Comparison of ENCODE assay signal across 11 cellular contexts in the genomic region with DNA sequence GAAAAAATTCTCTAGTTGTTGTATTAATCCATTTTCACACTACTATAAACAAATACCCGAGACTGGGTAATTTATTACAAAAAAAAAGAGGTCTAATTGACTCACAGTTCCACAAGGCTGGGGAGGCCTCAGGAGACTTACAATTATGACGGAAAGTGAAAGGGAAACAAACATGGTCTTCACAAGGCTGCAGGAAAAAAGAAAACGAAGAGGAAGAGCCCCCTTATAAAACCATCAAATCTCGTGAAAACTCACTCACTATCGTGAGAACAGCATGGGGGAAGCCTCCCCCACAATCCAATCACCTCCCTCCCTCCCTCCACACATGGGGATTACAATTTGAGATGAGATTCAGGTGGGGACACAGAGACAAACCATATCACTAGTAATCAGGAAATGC.
DNase-seq lines count a peak whose midpoint lies in the region; ATAC-seq and TF ChIP-seq lines count a peak whose summit lies in the region.
"Had no signal": no experiment of that assay in that cellular context is flagged by ENCODE, and none has a peak within 500 bp of the region (broad histone marks: within the 10 kb centered on the region; RNA-seq: fewer than 3 reads in every experiment).

No MANE protein-coding gene starts in this region.

- TF ChIP-seq CTCF in GM12864 (IDR thresholded peaks at IDR 0.05; ENCODE audit: low read depth, low read length, missing control alignments) (no peak), brain microvascular endothelial cell (IDR thresholded peaks at IDR 0.05; ENCODE audit: low read depth, low read length, missing control alignments) (no peak), foreskin keratinocyte (conservative IDR thresholded peaks at IDR 0.05) (no peak), omental fat pad (IDR thresholded peaks at IDR 0.05) (no peak)

- H3K4me3 ChIP-seq in GM12864 (ENCODE audit: low read depth, low read length) (no peak overlapping the region), brain microvascular endothelial cell (ENCODE audit: low read depth, low read length) (no peak overlapping the region)
- H3K4me3 ChIP-seq in effector memory CD4-positive, alpha-beta T cell (ENCODE audit: insufficient read depth, low read depth, low read length, poor library complexity, severe bottlenecking), result no peak overlapping the region

- H3K9me3 ChIP-seq in effector memory CD4-positive, alpha-beta T cell (ENCODE audit: control insufficient read depth, low read length), result no peaks in the 10 kb centered on the region

- ATAC-seq in GM19463 (IDR thresholded peaks at IDR 0.05; ENCODE audit: unreplicated experiment) (peak; percentile 89), HG03442 (IDR thresholded peaks at IDR 0.05; ENCODE audit: unreplicated experiment) (peak; percentile 66), foreskin keratinocyte (no peak), omental fat pad (ENCODE audit: low FRiP score) (no peak)
- peak; percentile 70 for ATAC-seq in effector memory CD8-positive, alpha-beta T cell (replicated peaks)
- ATAC-seq: esophagus mucosa had no signal

- H3K4me1 Mint-ChIP-seq in effector memory CD8-positive, alpha-beta T cell (ENCODE audit: low read depth in 2 of 2), result peaks cover 9 to 11% of the 10 kb centered on the region in 2 donors

- H3K27me3 Mint-ChIP-seq in effector memory CD8-positive, alpha-beta T cell, result no peaks in the 10 kb centered on the region

- no peaks in the 10 kb centered on the region for H3K9me3 Mint-ChIP-seq in effector memory CD8-positive, alpha-beta T cell
- H3K9me3 Mint-ChIP-seq: nephron had no signal

- H3K36me3 Mint-ChIP-seq in effector memory CD8-positive, alpha-beta T cell (ENCODE audit: insufficient read depth), result no peaks in the 10 kb centered on the region

- peak overlapping the region; percentile 69 to 74 for H3K4me3 Mint-ChIP-seq in effector memory CD8-positive, alpha-beta T cell
- H3K4me3 Mint-ChIP-seq: nephron had no signal

- no peaks in the 10 kb centered on the region for H3K36me3 ChIP-seq in effector memory CD4-positive, alpha-beta T cell (ENCODE audit: control insufficient read depth, insufficient read depth, low read length)
- H3K36me3 ChIP-seq in brain microvascular endothelial cell (replicated peaks), result no peaks in the 10 kb centered on the region

- H3K4me1 ChIP-seq in effector memory CD4-positive, alpha-beta T cell (ENCODE audit: control insufficient read depth, insufficient read depth, low read length, poor library complexity, severe bottlenecking), result no peaks in the 10 kb centered on the region
- no peaks in the 10 kb centered on the region for H3K4me1 ChIP-seq in foreskin keratinocyte

- peak; percentile 16 for DNase-seq in GM12864 (ENCODE audit: low read depth)
- DNase-seq in effector memory CD8-positive, alpha-beta T cell, result peak in 2 of 3 experiments; percentile 2 to 16
- DNase-seq in effector memory CD4-positive, alpha-beta T cell, result no peak
- DNase-seq in brain microvascular endothelial cell, result no peak
- no peak for DNase-seq in foreskin keratinocyte
- DNase-seq in omental fat pad (ENCODE audit: low spot score), result no peak
- DNase-seq: GDM1 had no signal

- in situ Hi-C loops in brain microvascular endothelial cell (cut with HindIII; ENCODE audit: low pct_ligation_motif_present, low sequenced_read_pairs), result no loop called here

- no peaks in the 10 kb centered on the region for H3K27me3 ChIP-seq in effector memory CD4-positive, alpha-beta T cell (replicated peaks; ENCODE audit: control insufficient read depth, insufficient read depth, low read length, poor library complexity, severe bottlenecking)
- H3K27me3 ChIP-seq in brain microvascular endothelial cell (replicated peaks), result no peaks in the 10 kb centered on the region
- H3K27me3 ChIP-seq in foreskin keratinocyte, result no peaks in the 10 kb centered on the region

- H3K27ac Mint-ChIP-seq in effector memory CD8-positive, alpha-beta T cell, result peak overlapping the region; percentile 95

- no peak overlapping the region for H3K27ac ChIP-seq in effector memory CD4-positive, alpha-beta T cell (ENCODE audit: insufficient read depth, low read length, poor library complexity, severe bottlenecking)
- H3K27ac ChIP-seq in brain microvascular endothelial cell, result no peak overlapping the region
- H3K27ac ChIP-seq in foreskin keratinocyte, result no peak overlapping the region

Comparison
In these comparisons a context has a peak if more than half of its experiments do, and no peak if none do; other contexts are left out.
1. DNase-seq: peak in GM12864 (single experiment) and effector memory CD8-positive, alpha-beta T cell (2 of 3); none in effector memory CD4-positive, alpha-beta T cell (0 of 3), brain microvascular endothelial cell (single experiment), foreskin keratinocyte (0 of 2) and omental fat pad (single experiment).
2. ATAC-seq: peak in GM19463 (single experiment), HG03442 (single experiment) and effector memory CD8-positive, alpha-beta T cell (single experiment); none in foreskin keratinocyte (single experiment) and omental fat pad (single experiment).